ENCODE assay signal across 8 cellular contexts in the genomic region with DNA sequence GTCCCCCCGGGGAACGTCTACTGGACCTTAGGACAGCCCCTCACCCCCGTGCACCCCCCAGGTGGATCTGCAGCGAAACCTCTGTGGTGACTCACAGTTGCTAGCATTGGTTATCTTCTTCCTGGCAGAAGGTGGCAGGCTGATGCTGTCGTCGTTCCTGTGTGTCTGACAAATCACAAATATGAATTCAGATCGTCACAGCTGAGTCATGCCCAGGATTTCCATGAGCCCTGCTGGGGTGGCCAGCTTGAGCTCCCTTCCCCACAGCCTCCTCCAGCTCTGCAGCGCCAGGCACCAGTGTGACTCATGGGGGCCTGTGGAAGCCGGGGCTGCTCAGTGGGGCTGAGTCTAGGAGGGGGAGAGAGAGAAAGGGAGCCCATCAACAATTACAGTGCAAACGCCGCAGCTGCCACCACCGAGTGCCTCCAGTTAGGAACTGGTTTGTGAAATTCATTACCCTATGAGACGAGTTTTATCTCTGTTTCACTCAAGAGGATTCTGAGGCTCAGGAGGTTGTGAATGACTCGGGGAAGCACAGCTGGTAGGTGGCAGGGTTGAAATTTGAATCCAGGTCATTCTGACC.
DNase-seq lines count a peak whose midpoint lies in the region; ATAC-seq and TF ChIP-seq lines count a peak whose summit lies in the region.

No MANE protein-coding gene starts in this region.

- no peak for TF ChIP-seq CTCF in A673 (conservative IDR thresholded peaks at IDR 0.05; ENCODE audit: low read depth, low read length)
- no peak for TF ChIP-seq CTCF in right lobe of liver (IDR thresholded peaks at IDR 0.05)

- POLR2A ChIA-PET in A673 (lab: Charles Lee; ENCODE audit: low non-redundant PET) = interaction anchor here (0.6 kb wide), 3 partner anchors 15 to 204 kb away, joined by 3 to 5 read pairs (median 3); no protein-coding TSS in a partner anchor

- TSS peak; percentile 87 for BruUV-seq in A673 (replicated peaks; lab: Mats Ljungman, UMichigan)

- no peaks in the 10 kb centered on the region for H3K27me3 ChIP-seq in A673 (replicated peaks; ENCODE audit: insufficient read depth, low read depth, low read length, poor library complexity)
- H3K27me3 ChIP-seq in right lobe of liver = no peaks in the 10 kb centered on the region

- DNase-seq in A673 (ENCODE audit: low spot score) = peak; percentile 95
- DNase-seq in NCI-H345 treated with DMSO at 0.1 percent for 48 hours (lab: John Stamatoyannopoulos, UW; ENCODE audit: unreplicated experiment) = peak; percentile 73
- DNase-seq in activated CD4-positive, alpha-beta T cell treated with anti-CD3 and anti-CD28 coated beads, Interleukin-2, amount 50 U/mL, for 24 hours (ENCODE audit: low read depth in 1 of 2, low spot score in 1 of 2) = peak; percentile 73 to 93
- DNase-seq in right lobe of liver = peak; percentile 59 to 78 (median 64)
- DNase-seq in stimulated activated CD4-positive, alpha-beta T cell treated with anti-CD3 and anti-CD28 coated beads, TNF-alpha, amount 100 ng/mL, for 1 hour (ENCODE audit: low read depth in 3 of 3, low spot score in 1 of 3) = peak; percentile 65 to 76 (median 73)

- no peaks in the 10 kb centered on the region for H3K9me3 ChIP-seq in A673 (ENCODE audit: low read depth, low read length, poor library complexity, severe bottlenecking)
- H3K9me3 ChIP-seq in right lobe of liver = no peaks in the 10 kb centered on the region

- 16% methylated on average over 8 of the region's 14 CpGs for WGBS in right lobe of liver (ENCODE audit: insufficient coverage, low coverage, low lambda C conversion rate, missing lambda C conversion rate)

- H3K36me3 ChIP-seq in A673 (ENCODE audit: insufficient read depth, low read length, poor library complexity, severe bottlenecking) (no peaks in the 10 kb centered on the region), right lobe of liver (no peaks in the 10 kb centered on the region)

- TF ChIP-seq POLR2A in right lobe of liver (IDR thresholded peaks at IDR 0.05) = no peak

- peak overlapping the region; percentile 92 for H3K27ac Mint-ChIP-seq in dendritic cell treated with granulocyte-macrophage colony-stimulating factor and Interleukin-4, amounts not matched to agents 40 ng/mL and 50 ng/mL, for 4 days

- H3K4me1 ChIP-seq in A673 (ENCODE audit: insufficient read depth, low read length, poor library complexity, severe bottlenecking) (peaks cover 12% of the 10 kb centered on the region), right lobe of liver (peaks cover 0 to 34% (median 8%) of the 10 kb centered on the region in 4 donors)

- CTCF ChIA-PET in A673 (lab: Charles Lee) = interaction anchor here (0.6 to 1.2 kb wide), 2 partner anchors 148 to 647 kb away, joined by 3 to 4 read pairs; no protein-coding TSS in a partner anchor

- H3K4me3 ChIP-seq in A673 (ENCODE audit: low read depth, low read length, poor library complexity, severe bottlenecking) (peak overlapping the region; percentile 56), right lobe of liver (peak overlapping the region; percentile 83 to 93 (median 92))

- H3K36me3 Mint-ChIP-seq in dendritic cell treated with granulocyte-macrophage colony-stimulating factor and Interleukin-4, amounts not matched to agents 40 ng/mL and 50 ng/mL, for 4 days (ENCODE audit: low read depth) = no peaks in the 10 kb centered on the region

- H3K27ac ChIP-seq in A673 (ENCODE audit: low read depth, low read length, poor library complexity, severe bottlenecking) (peak overlapping the region; percentile 86), right lobe of liver (peak overlapping the region; percentile 75 to 95 (median 87))

- peaks cover 30% of the 10 kb centered on the region for H3K4me1 Mint-ChIP-seq in dendritic cell treated with granulocyte-macrophage colony-stimulating factor and Interleukin-4, amounts not matched to agents 40 ng/mL and 50 ng/mL, for 4 days (ENCODE audit: low read depth)

- ATAC-seq in GM18868 (IDR thresholded peaks at IDR 0.05; ENCODE audit: unreplicated experiment) = peak; percentile 69
- peak; percentile 52 for ATAC-seq in HG03159 (IDR thresholded peaks at IDR 0.05; ENCODE audit: unreplicated experiment)
- ATAC-seq in right lobe of liver = peak; percentile 39 to 66 (median 44)

- peaks cover 9% of the 10 kb centered on the region for H3K27me3 Mint-ChIP-seq in dendritic cell treated with granulocyte-macrophage colony-stimulating factor and Interleukin-4, amounts not matched to agents 40 ng/mL and 50 ng/mL, for 4 days

- no peaks in the 10 kb centered on the region for H3K9me3 Mint-ChIP-seq in dendritic cell treated with granulocyte-macrophage colony-stimulating factor and Interleukin-4, amounts not matched to agents 40 ng/mL and 50 ng/mL, for 4 days

- H3K4me3 Mint-ChIP-seq in dendritic cell treated with granulocyte-macrophage colony-stimulating factor and Interleukin-4, amounts not matched to agents 40 ng/mL and 50 ng/mL, for 4 days = peak overlapping the region; percentile 88

- intact Hi-C loops in A673 (cut with micrococcal nuclease; ENCODE audit: unreplicated experiment) = loop anchor here (10.0 kb wide), 1 partner anchor 200 kb away; a partner anchor contains a TSS
- intact Hi-C loops in dendritic cell treated with granulocyte-macrophage colony-stimulating factor and Interleukin-4, amounts not matched to agents 40 ng/mL and 50 ng/mL, for 4 days (cut with micrococcal nuclease) = loop anchor here (5.0 to 10.0 kb wide), 3 partner anchors 197 to 490 kb away; a partner anchor contains a TSS
- intact Hi-C loops in right lobe of liver (cut with DNase I) = no loop called here

Comparison
In these comparisons a context has a peak if more than half of its experiments do, and no peak if none do; other contexts are left out.
1. Peak in every context shown above with its lines: DNase-seq, ATAC-seq, H3K4me3 ChIP-seq and H3K27ac ChIP-seq.
2. intact Hi-C loops: an anchor here in A673 (10.0 kb wide) and dendritic cell treated with granulocyte-macrophage colony-stimulating factor and Interleukin-4, amounts not matched to agents 40 ng/mL and 50 ng/mL, for 4 days (5.0 to 10.0 kb wide); none called in right lobe of liver.